26 cellular contexts compared by ENCODE assay signal in the genomic region with DNA sequence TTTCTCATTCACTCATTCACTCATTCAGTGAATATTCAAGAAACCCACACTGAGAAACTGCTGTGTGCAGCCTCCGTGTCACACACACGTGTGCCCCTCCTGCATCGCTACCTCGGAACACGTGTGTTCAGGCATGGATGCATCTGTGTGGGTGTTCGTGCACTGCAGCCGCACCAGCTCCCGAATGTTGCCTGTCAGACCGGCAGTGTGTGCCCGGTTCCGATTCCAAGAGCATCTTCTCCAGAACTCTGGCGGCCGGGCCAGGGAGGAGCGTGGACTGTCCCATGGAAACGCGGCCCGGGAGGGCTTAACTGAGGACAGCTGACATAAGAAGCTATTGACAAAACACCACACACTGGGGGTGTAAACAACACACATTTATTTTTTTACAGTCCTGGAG.
DNase-seq lines count a peak whose midpoint lies in the region; ATAC-seq and TF ChIP-seq lines count a peak whose summit lies in the region.
"Had no signal": no experiment of that assay in that cellular context is flagged by ENCODE, and none has a peak within 500 bp of the region (broad histone marks: within the 10 kb centered on the region; RNA-seq: fewer than 3 reads in every experiment).

No MANE protein-coding gene starts in this region.

- peaks cover 6% of the 10 kb centered on the region for H3K27me3 Mint-ChIP-seq in type B pancreatic cell
- H3K27me3 Mint-ChIP-seq in activated CD8-positive, alpha-beta memory T cell treated with anti-CD3 and anti-CD28 coated beads, Interleukin-2, amount 10 ng/mL, durations not matched to agents 7 days and 5 days = peaks cover 48% of the 10 kb centered on the region

- no peak overlapping the region for H3K27ac Mint-ChIP-seq in type B pancreatic cell
- H3K27ac Mint-ChIP-seq in activated CD8-positive, alpha-beta memory T cell treated with anti-CD3 and anti-CD28 coated beads, Interleukin-2, amount 10 ng/mL, durations not matched to agents 7 days and 5 days = no peak overlapping the region
- H3K27ac Mint-ChIP-seq: CD4-positive, alpha-beta T cell; T-helper 1 cell treated with Interleukin-12 subunit alpha and Interleukin-12 subunit beta and Interleukin-4 antibody, amounts not matched to agents 30 μg/mL and 1 μg/mL, for 36 hours had no signal

- no peak overlapping the region for H2BK5ac ChIP-seq in neuronal stem cell (ENCODE audit: low read length)

- no peak overlapping the region for H2AFZ ChIP-seq in neuronal stem cell (ENCODE audit: low read length)

- H3K4me1 ChIP-seq in neuronal stem cell (ENCODE audit: control insufficient read depth in 2 of 2, insufficient read depth in 1 of 2, low read depth in 1 of 2, low read length in 2 of 2) = peaks cover 0 to 11% of the 10 kb centered on the region in 2 donors
- H3K4me1 ChIP-seq: pancreas, uterus had no signal

- no peaks in the 10 kb centered on the region for H3K27me3 ChIP-seq in neuronal stem cell (ENCODE audit: control insufficient read depth in 3 of 3, insufficient read depth in 3 of 3, low read depth in 1 of 3, low read length in 3 of 3)
- H3K27me3 ChIP-seq: pancreas, uterus had no signal

- H3K4me1 Mint-ChIP-seq in type B pancreatic cell (ENCODE audit: unreplicated experiment) = no peaks in the 10 kb centered on the region
- no peaks in the 10 kb centered on the region for H3K4me1 Mint-ChIP-seq in activated CD8-positive, alpha-beta memory T cell treated with anti-CD3 and anti-CD28 coated beads, Interleukin-2, amount 10 ng/mL, durations not matched to agents 7 days and 5 days
- H3K4me1 Mint-ChIP-seq: naive thymus-derived CD4-positive, alpha-beta T cell had no signal

- no peak overlapping the region for H3K4me3 Mint-ChIP-seq in type B pancreatic cell
- no peak overlapping the region for H3K4me3 Mint-ChIP-seq in activated CD8-positive, alpha-beta memory T cell treated with anti-CD3 and anti-CD28 coated beads, Interleukin-2, amount 10 ng/mL, durations not matched to agents 7 days and 5 days
- H3K4me3 Mint-ChIP-seq: CD4-positive, alpha-beta T cell; naive thymus-derived CD4-positive, alpha-beta T cell; T-helper 1 cell treated with Interleukin-12 subunit alpha and Interleukin-12 subunit beta and Interleukin-4 antibody, amounts not matched to agents 30 μg/mL and 1 μg/mL, for 36 hours had no signal

- H3K27ac ChIP-seq in neuronal stem cell (replicated peaks; ENCODE audit: low read length) = no peak overlapping the region
- H3K27ac ChIP-seq: pancreas, uterus had no signal

- H3K9me3 ChIP-seq in neuronal stem cell (replicated peaks in 1 of 2; ENCODE audit: control insufficient read depth in 2 of 2, insufficient read depth in 1 of 2, low read depth in 1 of 2, low read length in 2 of 2) = peaks cover 0 to 6% of the 10 kb centered on the region in 2 donors
- H3K9me3 ChIP-seq: pancreas, SK-N-SH, uterus had no signal

- ATAC-seq in activated CD8-positive, alpha-beta memory T cell treated with anti-CD3 and anti-CD28 coated beads, Interleukin-2, amount 10 ng/mL, durations not matched to agents 7 days and 5 days = no peak
- ATAC-seq: naive thymus-derived CD4-positive, alpha-beta T cell; pancreas had no signal

- peak overlapping the region; percentile 3 for H4K91ac ChIP-seq in neuronal stem cell (ENCODE audit: low read depth, low read length, poor library complexity)

- no peaks in the 10 kb centered on the region for H3K36me3 ChIP-seq in neuronal stem cell (replicated peaks in 1 of 2; ENCODE audit: control insufficient read depth in 2 of 2, insufficient read depth in 2 of 2, low read length in 2 of 2)
- H3K36me3 ChIP-seq: pancreas, uterus had no signal

- peaks cover 5% of the 10 kb centered on the region for H3K9me3 Mint-ChIP-seq in type B pancreatic cell
- peaks cover 4% of the 10 kb centered on the region for H3K9me3 Mint-ChIP-seq in activated CD8-positive, alpha-beta memory T cell treated with anti-CD3 and anti-CD28 coated beads, Interleukin-2, amount 10 ng/mL, durations not matched to agents 7 days and 5 days (ENCODE audit: low read depth)
- H3K9me3 Mint-ChIP-seq: CD4-positive, alpha-beta T cell had no signal

- CTCF ChIA-PET in activated CD8-positive, alpha-beta memory T cell treated with anti-CD3 and anti-CD28 coated beads, Interleukin-2, amount 10 ng/mL, durations not matched to agents 7 days and 5 days (lab: Charles Lee) = no interaction called here

- no peak overlapping the region for H3K9ac ChIP-seq in neuronal stem cell (ENCODE audit: low read depth, low read length, poor library complexity)
- H3K9ac ChIP-seq: SK-N-SH had no signal

- no peak overlapping the region for H4K8ac ChIP-seq in neuronal stem cell (ENCODE audit: low read depth, low read length)

- H3K4me3 ChIP-seq in neuronal stem cell (ENCODE audit: low read length in 2 of 2) = no peak overlapping the region
- H3K4me3 ChIP-seq: pancreas, uterus had no signal

- H2BK120ac ChIP-seq in neuronal stem cell (ENCODE audit: low read depth, low read length) = no peak overlapping the region

- peak overlapping the region; percentile 65 for H2BK15ac ChIP-seq in neuronal stem cell (ENCODE audit: low read length)

- TF ChIP-seq CTCF in type B pancreatic cell (conservative IDR thresholded peaks at IDR 0.05) = no peak

- no peak overlapping the region for H3K14ac ChIP-seq in neuronal stem cell (ENCODE audit: low read length)

- WGBS in neuronal stem cell (ENCODE audit: extremely low coverage in 2 of 2, insufficient read length in 2 of 2, insufficient replicate concordance in 1 of 2), 2 donors = no CpG with 5 or more reads among the region's 17 CpGs

- H3K23ac ChIP-seq in neuronal stem cell (ENCODE audit: low read depth, low read length, poor library complexity) = no peak overlapping the region

- H2BK12ac ChIP-seq in neuronal stem cell (ENCODE audit: low read length) = no peak overlapping the region

- no peak overlapping the region for H3K4me2 ChIP-seq in neuronal stem cell (ENCODE audit: insufficient read depth, low read length, poor library complexity, severe bottlenecking)
- H3K4me2 ChIP-seq: SK-N-SH had no signal

- H3K79me1 ChIP-seq in neuronal stem cell (ENCODE audit: low read depth, low read length) = no peaks in the 10 kb centered on the region

- no peaks in the 10 kb centered on the region for H3K36me3 Mint-ChIP-seq in type B pancreatic cell
- no peaks in the 10 kb centered on the region for H3K36me3 Mint-ChIP-seq in activated CD8-positive, alpha-beta memory T cell treated with anti-CD3 and anti-CD28 coated beads, Interleukin-2, amount 10 ng/mL, durations not matched to agents 7 days and 5 days
- H3K36me3 Mint-ChIP-seq: naive thymus-derived CD4-positive, alpha-beta T cell had no signal

- peak overlapping the region; percentile 64 for H2AK5ac ChIP-seq in neuronal stem cell (ENCODE audit: low read depth, low read length)

- peak; percentile 46 for DNase-seq in activated effector memory CD4-positive, alpha-beta T cell treated with anti-CD3 and anti-CD28 coated beads, Interleukin-2, amount 50 U/mL, for 16 hours
- no peak for DNase-seq in activated effector memory CD4-positive, alpha-beta T cell treated with Interleukin-2 at 50 U/mL for 16 hours
- DNase-seq in islet precursor cell = peak; percentile 39
- no peak for DNase-seq in neuronal stem cell (ENCODE audit: low spot score)
- DNase-seq in type B pancreatic cell (ENCODE audit: extremely low spot score, unreplicated experiment) = peak; percentile 56
- no peak for DNase-seq in activated CD8-positive, alpha-beta memory T cell treated with anti-CD3 and anti-CD28 coated beads, Interleukin-2, amount 10 ng/mL, durations not matched to agents 7 days and 5 days
- no peak for DNase-seq in NCI-H1092 treated with DMSO at 0.1 percent for 48 hours (lab: John Stamatoyannopoulos, UW)
- DNase-seq in HT-29 (ENCODE audit: low spot score) = no peak
- DNase-seq: activated CD8-positive, alpha-beta memory T cell treated with anti-CD3 and anti-CD28 coated beads for 24 hours; activated naive CD4-positive, alpha-beta T cell treated with Interleukin-2 at 50 U/mL for 16 hours; activated T-cell treated with anti-CD3 and anti-CD28 coated beads, Interleukin-2, amount 50 U/mL, for 48 hours; effector CD8-positive, alpha-beta T cell; erythroblast; midbrain; NCI-H1105; NCI-H2081 treated with DMSO at 0.1 percent for 48 hours; NCI-H226; NCI-H774; stimulated activated CD4-positive, alpha-beta T cell treated with anti-CD3 and anti-CD28 coated beads, Interleukin-2, amount 100 ng/mL, for 48 hours; substantia nigra had no signal

- H3K4ac ChIP-seq in neuronal stem cell (ENCODE audit: low read length) = no peak overlapping the region

- peak overlapping the region; percentile 88 for H3K18ac ChIP-seq in neuronal stem cell (ENCODE audit: low read length)

Comparison
In these comparisons a context has a peak if more than half of its experiments do, and no peak if none do; other contexts are left out.
1. DNase-seq: peak in activated effector memory CD4-positive, alpha-beta T cell treated with anti-CD3 and anti-CD28 coated beads, Interleukin-2, amount 50 U/mL, for 16 hours (single experiment), islet precursor cell (single experiment) and type B pancreatic cell (single experiment); none in activated effector memory CD4-positive, alpha-beta T cell treated with Interleukin-2 at 50 U/mL for 16 hours (single experiment), neuronal stem cell (single experiment), activated CD8-positive, alpha-beta memory T cell treated with anti-CD3 and anti-CD28 coated beads, Interleukin-2, amount 10 ng/mL, durations not matched to agents 7 days and 5 days (single experiment), NCI-H1092 treated with DMSO at 0.1 percent for 48 hours (single experiment) and HT-29 (single experiment).